Comparison of ENCODE assay signal across 26 cellular contexts in the genomic region with DNA sequence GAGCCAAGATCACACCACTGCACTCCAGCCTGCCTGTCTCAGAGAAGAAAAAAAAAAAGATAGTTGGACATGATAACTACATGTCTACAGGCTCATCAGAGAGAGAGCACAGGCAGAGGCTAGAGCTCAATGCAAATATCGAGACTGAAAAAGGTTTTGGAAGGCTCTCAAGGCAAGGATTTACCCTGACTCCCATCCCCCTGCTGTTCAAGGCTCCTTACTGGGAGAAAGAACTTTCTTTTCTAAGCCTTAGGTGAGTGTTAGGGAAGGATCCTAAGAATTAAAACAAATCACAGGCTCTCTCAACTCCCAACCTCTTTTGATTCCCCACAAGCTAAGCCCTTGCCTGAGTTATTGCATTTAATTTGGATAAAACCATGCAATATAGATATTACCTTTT.
"Had no signal": no experiment of that assay in that cellular context is flagged by ENCODE, and none has a peak within 500 bp of the region (broad histone marks: within the 10 kb centered on the region; RNA-seq: fewer than 3 reads in every experiment).

No MANE protein-coding gene starts in this region.

- H3K27ac Mint-ChIP-seq: dendritic cell treated with granulocyte-macrophage colony-stimulating factor and Interleukin-4, amounts not matched to agents 40 ng/mL and 50 ng/mL, for 4 days; effector memory CD8-positive, alpha-beta T cell had no signal

- H3K79me2 ChIP-seq: hepatocyte had no signal

- H3K27me3 ChIP-seq: colonic mucosa, dorsolateral prefrontal cortex, esophagus muscularis mucosa, esophagus squamous epithelium, foreskin keratinocyte, gastrocnemius medialis, gastroesophageal sphincter, heart left ventricle, heart right ventricle, hepatocyte had no signal

- DNase-seq: colonic mucosa; cortex of kidney; dermis blood vessel endothelial cell; dorsolateral prefrontal cortex; effector CD4-positive, alpha-beta T cell; effector CD8-positive, alpha-beta T cell; effector memory CD4-positive, alpha-beta T cell; effector memory CD8-positive, alpha-beta T cell; erythroblast; esophagus squamous epithelium; foreskin fibroblast; foreskin keratinocyte; foreskin melanocyte; gastrocnemius medialis; glutamatergic neuron; head of caudate nucleus; heart left ventricle; heart right ventricle; hippocampal formation had no signal

- H3K27me3 Mint-ChIP-seq: dendritic cell treated with granulocyte-macrophage colony-stimulating factor and Interleukin-4, amounts not matched to agents 40 ng/mL and 50 ng/mL, for 4 days; effector memory CD8-positive, alpha-beta T cell had no signal

- H3K4me1 ChIP-seq: colonic mucosa, esophagus squamous epithelium, foreskin keratinocyte, gastrocnemius medialis, heart left ventricle, heart right ventricle had no signal

- H3K4me2 ChIP-seq: hepatocyte had no signal

- ATAC-seq: effector memory CD8-positive, alpha-beta T cell; esophagus mucosa; foreskin keratinocyte; gastrocnemius medialis; gastroesophageal sphincter; heart left ventricle; heart right ventricle had no signal

- H3K36me3 ChIP-seq: colonic mucosa, esophagus muscularis mucosa, esophagus squamous epithelium, gastrocnemius medialis, gastroesophageal sphincter, heart left ventricle, heart right ventricle had no signal

- H3K4me3 ChIP-seq: colonic mucosa, coronary artery, dorsolateral prefrontal cortex, esophagus muscularis mucosa, esophagus squamous epithelium, gastrocnemius medialis, gastroesophageal sphincter, heart left ventricle, heart right ventricle, hepatocyte had no signal

- H3K4me3 Mint-ChIP-seq: dendritic cell treated with granulocyte-macrophage colony-stimulating factor and Interleukin-4, amounts not matched to agents 40 ng/mL and 50 ng/mL, for 4 days; effector memory CD8-positive, alpha-beta T cell had no signal

- H3K9me3 Mint-ChIP-seq: dendritic cell treated with granulocyte-macrophage colony-stimulating factor and Interleukin-4, amounts not matched to agents 40 ng/mL and 50 ng/mL, for 4 days had no signal

- H3K9me3 ChIP-seq: colonic mucosa, esophagus muscularis mucosa, esophagus squamous epithelium, gastrocnemius medialis, gastroesophageal sphincter, heart left ventricle, heart right ventricle had no signal

- H2AFZ ChIP-seq: hepatocyte had no signal

- H3K27ac ChIP-seq: colonic mucosa, coronary artery, dorsolateral prefrontal cortex, epithelial cell of prostate, esophagus muscularis mucosa, esophagus squamous epithelium, foreskin keratinocyte, gastrocnemius medialis, gastroesophageal sphincter, heart left ventricle, heart right ventricle, hepatocyte had no signal
